Comparison of ENCODE assay signal across 17 cellular contexts in the genomic region with DNA sequence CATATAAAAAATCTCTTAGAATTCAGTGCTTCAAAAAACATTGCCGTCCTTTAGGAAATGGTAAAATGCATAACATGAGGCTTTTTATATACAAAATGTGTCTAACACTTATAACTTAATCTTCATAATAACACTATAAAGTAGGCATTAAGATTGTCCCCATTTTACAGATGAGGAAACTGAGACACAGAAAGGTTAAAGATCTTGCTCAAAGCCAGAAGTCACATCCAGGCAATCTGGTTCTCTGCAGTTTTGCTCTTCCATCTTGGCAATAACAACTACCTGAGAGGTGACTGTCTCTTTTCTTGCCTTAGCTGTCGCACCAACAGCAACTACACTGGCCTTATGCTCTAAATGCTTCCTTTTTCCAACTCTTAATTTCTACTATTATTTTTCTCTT. TPM values are rescaled to one million over a fixed set of nuclear protein-coding genes. Genes with fewer than 3 reads are reported as not detected.
DNase-seq lines count a peak whose midpoint lies in the region; ATAC-seq lines count a peak whose summit lies in the region.
"Had no signal": no experiment of that assay in that cellular context is flagged by ENCODE, and none has a peak within 500 bp of the region (broad histone marks: within the 10 kb centered on the region; RNA-seq: fewer than 3 reads in every experiment).

No MANE protein-coding gene starts in this region.

- DNase-seq in activated naive CD8-positive, alpha-beta T cell treated with anti-CD3 and anti-CD28 coated beads, Interleukin-2, amount 50 U/mL, for 24 hours: no peak
- DNase-seq in activated naive CD8-positive, alpha-beta T cell treated with anti-CD3 and anti-CD28 coated beads for 36 hours: no peak
- DNase-seq in activated T-helper 2 cell treated with anti-CD3 and anti-CD28 coated beads, Interferon-gamma antibody, Interleukin-2, Interleukin-4, amounts not matched to agents 10 μg/mL and 5 μg/mL and 100 μg/mL, durations not matched to agents 14 hours and 24 hours and 36 hours (ENCODE audit: low spot score): no peak
- DNase-seq in memory B cell (ENCODE audit: low spot score in 2 of 2) (no peak), KBM-7 (no peak)
- no peak for DNase-seq in stimulated activated naive B cell treated with anti-CD40 and anti-IgM and Interleukin-4, amounts not matched to agents 10 μg/mL and 1 μg/mL and 100 μg/mL, for 72 hours
- no peak for DNase-seq in activated CD8-positive, alpha-beta memory T cell treated with anti-CD3 and anti-CD28 coated beads, Interleukin-2, amount 50 U/mL, for 48 hours
- DNase-seq: ACHN; BE2C; C1 segment of cervical spinal cord; CD4-positive, CD25-positive, alpha-beta regulatory T cell; CD8-positive, alpha-beta memory T cell; COR-L47; GDM1; GM23248; IMR-90; KG1 had no signal

- peak overlapping the region; percentile 46 for H3K27ac Mint-ChIP-seq in activated naive CD8-positive, alpha-beta T cell treated with anti-CD3 and anti-CD28 coated beads, Interleukin-2, amount 50 U/mL, for 24 hours
- no peak overlapping the region for H3K27ac Mint-ChIP-seq in activated naive CD8-positive, alpha-beta T cell treated with anti-CD3 and anti-CD28 coated beads for 36 hours
- H3K27ac Mint-ChIP-seq in activated T-helper 2 cell treated with anti-CD3 and anti-CD28 coated beads, Interferon-gamma antibody, Interleukin-2, Interleukin-4, amounts not matched to agents 10 μg/mL and 5 μg/mL and 100 μg/mL, durations not matched to agents 14 hours and 24 hours and 36 hours: peak overlapping the region; percentile 46
- peak overlapping the region; percentile 24 for H3K27ac Mint-ChIP-seq in memory B cell
- peak overlapping the region; percentile 37 for H3K27ac Mint-ChIP-seq in stimulated activated naive B cell treated with anti-CD40 and anti-IgM and Interleukin-4, amounts not matched to agents 10 μg/mL and 1 μg/mL and 100 μg/mL, for 72 hours

- in situ Hi-C loops in KBM-7 (cut with MboI; ENCODE audit: low pct_unique_long_range_greater_than_20kb, low sequenced_read_pairs): no loop called here

- ATAC-seq in activated naive CD8-positive, alpha-beta T cell treated with anti-CD3 and anti-CD28 coated beads, Interleukin-2, amount 50 U/mL, for 24 hours: no peak
- no peak for ATAC-seq in memory B cell (ENCODE audit: low read depth)
- ATAC-seq in stimulated activated naive B cell treated with anti-CD40 and anti-IgM and Interleukin-4, amounts not matched to agents 10 μg/mL and 1 μg/mL and 100 μg/mL, for 72 hours (replicated peaks): no peak

- no peak overlapping the region for H3K4me3 Mint-ChIP-seq in activated naive CD8-positive, alpha-beta T cell treated with anti-CD3 and anti-CD28 coated beads, Interleukin-2, amount 50 U/mL, for 24 hours
- H3K4me3 Mint-ChIP-seq in activated naive CD8-positive, alpha-beta T cell treated with anti-CD3 and anti-CD28 coated beads for 36 hours: no peak overlapping the region
- H3K4me3 Mint-ChIP-seq in activated T-helper 2 cell treated with anti-CD3 and anti-CD28 coated beads, Interferon-gamma antibody, Interleukin-2, Interleukin-4, amounts not matched to agents 10 μg/mL and 5 μg/mL and 100 μg/mL, durations not matched to agents 14 hours and 24 hours and 36 hours (ENCODE audit: low read depth): no peak overlapping the region
- H3K4me3 Mint-ChIP-seq in memory B cell: no peak overlapping the region
- no peak overlapping the region for H3K4me3 Mint-ChIP-seq in stimulated activated naive B cell treated with anti-CD40 and anti-IgM and Interleukin-4, amounts not matched to agents 10 μg/mL and 1 μg/mL and 100 μg/mL, for 72 hours
- H3K4me3 Mint-ChIP-seq: CD4-positive, CD25-positive, alpha-beta regulatory T cell; CD8-positive, alpha-beta memory T cell had no signal

- peaks cover 21% of the 10 kb centered on the region for H3K36me3 Mint-ChIP-seq in activated naive CD8-positive, alpha-beta T cell treated with anti-CD3 and anti-CD28 coated beads, Interleukin-2, amount 50 U/mL, for 24 hours (ENCODE audit: low read depth)
- H3K36me3 Mint-ChIP-seq in activated naive CD8-positive, alpha-beta T cell treated with anti-CD3 and anti-CD28 coated beads for 36 hours: peaks cover 9% of the 10 kb centered on the region
- peaks cover 47% of the 10 kb centered on the region for H3K36me3 Mint-ChIP-seq in activated T-helper 2 cell treated with anti-CD3 and anti-CD28 coated beads, Interferon-gamma antibody, Interleukin-2, Interleukin-4, amounts not matched to agents 10 μg/mL and 5 μg/mL and 100 μg/mL, durations not matched to agents 14 hours and 24 hours and 36 hours (ENCODE audit: low read depth)
- peaks cover 8% of the 10 kb centered on the region for H3K36me3 Mint-ChIP-seq in memory B cell
- peaks cover 14 to 16% of the 10 kb centered on the region in 2 donors for H3K36me3 Mint-ChIP-seq in stimulated activated naive B cell treated with anti-CD40 and anti-IgM and Interleukin-4, amounts not matched to agents 10 μg/mL and 1 μg/mL and 100 μg/mL, for 72 hours

- no peaks in the 10 kb centered on the region for H3K9me3 Mint-ChIP-seq in activated naive CD8-positive, alpha-beta T cell treated with anti-CD3 and anti-CD28 coated beads, Interleukin-2, amount 50 U/mL, for 24 hours
- H3K9me3 Mint-ChIP-seq in activated naive CD8-positive, alpha-beta T cell treated with anti-CD3 and anti-CD28 coated beads for 36 hours: no peaks in the 10 kb centered on the region
- no peaks in the 10 kb centered on the region for H3K9me3 Mint-ChIP-seq in activated T-helper 2 cell treated with anti-CD3 and anti-CD28 coated beads, Interferon-gamma antibody, Interleukin-2, Interleukin-4, amounts not matched to agents 10 μg/mL and 5 μg/mL and 100 μg/mL, durations not matched to agents 14 hours and 24 hours and 36 hours
- H3K9me3 Mint-ChIP-seq in memory B cell: no peaks in the 10 kb centered on the region
- H3K9me3 Mint-ChIP-seq in stimulated activated naive B cell treated with anti-CD40 and anti-IgM and Interleukin-4, amounts not matched to agents 10 μg/mL and 1 μg/mL and 100 μg/mL, for 72 hours: no peaks in the 10 kb centered on the region
- H3K9me3 Mint-ChIP-seq: CD4-positive, CD25-positive, alpha-beta regulatory T cell; CD8-positive, alpha-beta memory T cell had no signal

- no peaks in the 10 kb centered on the region for H3K27me3 Mint-ChIP-seq in activated naive CD8-positive, alpha-beta T cell treated with anti-CD3 and anti-CD28 coated beads, Interleukin-2, amount 50 U/mL, for 24 hours
- no peaks in the 10 kb centered on the region for H3K27me3 Mint-ChIP-seq in activated naive CD8-positive, alpha-beta T cell treated with anti-CD3 and anti-CD28 coated beads for 36 hours
- no peaks in the 10 kb centered on the region for H3K27me3 Mint-ChIP-seq in activated T-helper 2 cell treated with anti-CD3 and anti-CD28 coated beads, Interferon-gamma antibody, Interleukin-2, Interleukin-4, amounts not matched to agents 10 μg/mL and 5 μg/mL and 100 μg/mL, durations not matched to agents 14 hours and 24 hours and 36 hours (ENCODE audit: low read depth)
- no peaks in the 10 kb centered on the region for H3K27me3 Mint-ChIP-seq in memory B cell
- H3K27me3 Mint-ChIP-seq in stimulated activated naive B cell treated with anti-CD40 and anti-IgM and Interleukin-4, amounts not matched to agents 10 μg/mL and 1 μg/mL and 100 μg/mL, for 72 hours: no peaks in the 10 kb centered on the region
- H3K27me3 Mint-ChIP-seq: CD4-positive, CD25-positive, alpha-beta regulatory T cell; CD8-positive, alpha-beta memory T cell had no signal

- H3K4me1 Mint-ChIP-seq in activated naive CD8-positive, alpha-beta T cell treated with anti-CD3 and anti-CD28 coated beads, Interleukin-2, amount 50 U/mL, for 24 hours: peaks cover 4% of the 10 kb centered on the region
- H3K4me1 Mint-ChIP-seq in activated naive CD8-positive, alpha-beta T cell treated with anti-CD3 and anti-CD28 coated beads for 36 hours: peaks cover 12% of the 10 kb centered on the region
- peaks cover 4% of the 10 kb centered on the region for H3K4me1 Mint-ChIP-seq in activated T-helper 2 cell treated with anti-CD3 and anti-CD28 coated beads, Interferon-gamma antibody, Interleukin-2, Interleukin-4, amounts not matched to agents 10 μg/mL and 5 μg/mL and 100 μg/mL, durations not matched to agents 14 hours and 24 hours and 36 hours (ENCODE audit: low read depth)
- peaks cover 9% of the 10 kb centered on the region for H3K4me1 Mint-ChIP-seq in memory B cell
- H3K4me1 Mint-ChIP-seq in stimulated activated naive B cell treated with anti-CD40 and anti-IgM and Interleukin-4, amounts not matched to agents 10 μg/mL and 1 μg/mL and 100 μg/mL, for 72 hours: peaks cover 2 to 4% of the 10 kb centered on the region in 2 donors

- intact Hi-C loops in activated T-helper 2 cell treated with anti-CD3 and anti-CD28 coated beads, Interferon-gamma antibody, Interleukin-2, Interleukin-4, amounts not matched to agents 10 μg/mL and 5 μg/mL and 100 μg/mL, durations not matched to agents 14 hours and 24 hours and 36 hours (cut with micrococcal nuclease): no loop called here

RNA-seq across cellular contexts. Expression of gene AP1G1, which starts 24.5 kb away (rescaled TPM):
- 10 to 100 TPM; 59.1 to 62.2 TPM for total RNA-seq in activated naive CD8-positive, alpha-beta T cell treated with anti-CD3 and anti-CD28 coated beads for 36 hours
- 90.6 and 91.6 TPM in 2 replicates for total RNA-seq in activated T-helper 2 cell treated with anti-CD3 and anti-CD28 coated beads, Interferon-gamma antibody, Interleukin-2, Interleukin-4, amounts not matched to agents 10 μg/mL and 5 μg/mL and 100 μg/mL, durations not matched to agents 14 hours and 24 hours and 36 hours

RNA-seq across cellular contexts. Expression of gene PHLPP2, which starts 59.6 kb away (rescaled TPM):
- 1 to 10 TPM; 9.3 to 9.8 TPM for total RNA-seq in activated naive CD8-positive, alpha-beta T cell treated with anti-CD3 and anti-CD28 coated beads for 36 hours
- total RNA-seq in activated T-helper 2 cell treated with anti-CD3 and anti-CD28 coated beads, Interferon-gamma antibody, Interleukin-2, Interleukin-4, amounts not matched to agents 10 μg/mL and 5 μg/mL and 100 μg/mL, durations not matched to agents 14 hours and 24 hours and 36 hours: 15.8 and 16.1 TPM in 2 replicates
